In the genomic region with DNA sequence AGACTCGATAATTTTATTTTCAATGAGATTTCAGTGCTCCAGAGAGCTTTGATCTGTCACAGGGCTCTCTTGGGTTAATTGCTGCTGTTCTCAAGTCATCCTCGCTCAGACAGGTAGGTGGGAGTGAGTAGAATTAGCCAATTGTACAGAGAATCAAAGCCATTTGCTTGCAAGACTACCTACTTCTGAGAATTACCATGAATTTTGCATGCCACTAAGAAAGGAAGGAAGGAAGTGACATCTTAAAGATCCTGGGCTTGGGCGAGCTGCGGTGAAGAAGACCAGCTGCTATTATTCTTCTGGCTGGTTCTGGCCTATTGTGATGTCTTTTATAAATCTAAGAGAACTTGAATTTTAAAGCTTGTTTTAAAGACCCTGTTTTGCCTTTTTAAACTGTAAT, we compare ENCODE assay signal across 13 cellular contexts.
DNase-seq lines count a peak whose midpoint lies in the region; ATAC-seq and TF ChIP-seq lines count a peak whose summit lies in the region.
"Had no signal": no experiment of that assay in that cellular context is flagged by ENCODE, and none has a peak within 500 bp of the region (broad histone marks: within the 10 kb centered on the region; RNA-seq: fewer than 3 reads in every experiment).

No MANE protein-coding gene starts in this region.

- DNase-seq in activated T-cell treated with anti-CD3 and anti-CD28 coated beads, Interleukin-2, amount 50 U/mL, for 4 hours = peak; percentile 12
- no peak for DNase-seq in activated T-cell treated with anti-CD3 and anti-CD28 coated beads for 4 hours
- DNase-seq in UCSD-AML1 (lab: John Stamatoyannopoulos, UW; ENCODE audit: unreplicated experiment) = peak; percentile 18
- DNase-seq in colonic mucosa = no peak
- no peak for DNase-seq in NCI-H1092 (lab: John Stamatoyannopoulos, UW)
- no peak for DNase-seq in osteocyte (ENCODE audit: extremely low spot score, unreplicated experiment)
- DNase-seq: cortex of kidney had no signal

- no peaks in the 10 kb centered on the region for H3K27me3 Mint-ChIP-seq in activated T-cell treated with anti-CD3 and anti-CD28 coated beads, Interleukin-2, amount 50 U/mL, for 4 hours (ENCODE audit: low read depth)
- no peaks in the 10 kb centered on the region for H3K27me3 Mint-ChIP-seq in stimulated activated memory B cell treated with anti-CD40 and anti-IgM and Interleukin-4, amounts not matched to agents 10 μg/mL and 1 μg/mL and 100 μg/mL, for 72 hours
- no peaks in the 10 kb centered on the region for H3K27me3 Mint-ChIP-seq in osteocyte (ENCODE audit: unreplicated experiment)

- H3K9me3 ChIP-seq in colonic mucosa = no peaks in the 10 kb centered on the region
- H3K9me3 ChIP-seq: psoas muscle, SJCRH30 had no signal

- peak overlapping the region; percentile 66 for H3K4me3 Mint-ChIP-seq in activated T-cell treated with anti-CD3 and anti-CD28 coated beads, Interleukin-2, amount 50 U/mL, for 4 hours
- peak overlapping the region; percentile 53 for H3K4me3 Mint-ChIP-seq in stimulated activated memory B cell treated with anti-CD40 and anti-IgM and Interleukin-4, amounts not matched to agents 10 μg/mL and 1 μg/mL and 100 μg/mL, for 72 hours
- no peak overlapping the region for H3K4me3 Mint-ChIP-seq in osteocyte (ENCODE audit: unreplicated experiment)

- peak overlapping the region; percentile 28 for H3K27ac ChIP-seq in colonic mucosa
- H3K27ac ChIP-seq: KMS-11, psoas muscle, SJCRH30 had no signal

- no peak overlapping the region for H3K9ac ChIP-seq in colonic mucosa (ENCODE audit: low read depth in 2 of 2, low read length in 2 of 2)
- H3K9ac ChIP-seq: KMS-11 had no signal

- peaks cover 68% of the 10 kb centered on the region for H3K4me1 Mint-ChIP-seq in activated T-cell treated with anti-CD3 and anti-CD28 coated beads, Interleukin-2, amount 50 U/mL, for 4 hours (ENCODE audit: low read depth)
- H3K4me1 Mint-ChIP-seq in stimulated activated memory B cell treated with anti-CD40 and anti-IgM and Interleukin-4, amounts not matched to agents 10 μg/mL and 1 μg/mL and 100 μg/mL, for 72 hours = peaks cover 17% of the 10 kb centered on the region
- peaks cover 6% of the 10 kb centered on the region for H3K4me1 Mint-ChIP-seq in osteocyte (ENCODE audit: unreplicated experiment)

- no peaks in the 10 kb centered on the region for H3K36me3 ChIP-seq in colonic mucosa
- H3K36me3 ChIP-seq: SJCRH30 had no signal

- intact Hi-C loops in colonic mucosa (cut with DNase I) = no loop called here

- no peak overlapping the region for H3K4me3 ChIP-seq in colonic mucosa
- H3K4me3 ChIP-seq: lung, psoas muscle, SJCRH30 had no signal

- peak overlapping the region; percentile 92 for H3K27ac Mint-ChIP-seq in stimulated activated memory B cell treated with anti-CD40 and anti-IgM and Interleukin-4, amounts not matched to agents 10 μg/mL and 1 μg/mL and 100 μg/mL, for 72 hours
- H3K27ac Mint-ChIP-seq in osteocyte (ENCODE audit: unreplicated experiment) = no peak overlapping the region

- no peaks in the 10 kb centered on the region for H3K36me3 Mint-ChIP-seq in activated T-cell treated with anti-CD3 and anti-CD28 coated beads, Interleukin-2, amount 50 U/mL, for 4 hours (ENCODE audit: insufficient read depth)
- H3K36me3 Mint-ChIP-seq in stimulated activated memory B cell treated with anti-CD40 and anti-IgM and Interleukin-4, amounts not matched to agents 10 μg/mL and 1 μg/mL and 100 μg/mL, for 72 hours = no peaks in the 10 kb centered on the region
- peaks cover 2% of the 10 kb centered on the region for H3K36me3 Mint-ChIP-seq in osteocyte (ENCODE audit: unreplicated experiment)

- ATAC-seq in activated T-cell treated with anti-CD3 and anti-CD28 coated beads, Interleukin-2, amount 50 U/mL, for 4 hours = peak; percentile 59 to 86
- ATAC-seq in stimulated activated memory B cell treated with anti-CD40 and anti-IgM and Interleukin-4, amounts not matched to agents 10 μg/mL and 1 μg/mL and 100 μg/mL, for 72 hours = peak; percentile 80
- ATAC-seq in GM19023 (IDR thresholded peaks at IDR 0.05; ENCODE audit: unreplicated experiment) = no peak

- H3K27me3 ChIP-seq in colonic mucosa = no peaks in the 10 kb centered on the region
- H3K27me3 ChIP-seq: SJCRH30 had no signal

- no peaks in the 10 kb centered on the region for H3K9me3 Mint-ChIP-seq in activated T-cell treated with anti-CD3 and anti-CD28 coated beads, Interleukin-2, amount 50 U/mL, for 4 hours
- no peaks in the 10 kb centered on the region for H3K9me3 Mint-ChIP-seq in stimulated activated memory B cell treated with anti-CD40 and anti-IgM and Interleukin-4, amounts not matched to agents 10 μg/mL and 1 μg/mL and 100 μg/mL, for 72 hours
- no peaks in the 10 kb centered on the region for H3K9me3 Mint-ChIP-seq in osteocyte (ENCODE audit: unreplicated experiment)

- peaks cover 6% of the 10 kb centered on the region for H3K4me1 ChIP-seq in colonic mucosa
- H3K4me1 ChIP-seq: psoas muscle had no signal

- TF ChIP-seq CTCF in colonic mucosa (IDR thresholded peaks at IDR 0.05) (no peak), osteocyte (IDR thresholded peaks at IDR 0.05) (no peak)

Comparison
In these comparisons a context has a peak if more than half of its experiments do, and no peak if none do; other contexts are left out.
1. DNase-seq: peak in activated T-cell treated with anti-CD3 and anti-CD28 coated beads, Interleukin-2, amount 50 U/mL, for 4 hours (single experiment) and UCSD-AML1 (single experiment); none in activated T-cell treated with anti-CD3 and anti-CD28 coated beads for 4 hours (single experiment), colonic mucosa (single experiment), NCI-H1092 (single experiment) and osteocyte (single experiment).